ENCODE assay signal across 1 cellular context in genomic region chr11:61828629-61829407, GRCh38.
TF ChIP-seq lines count a peak whose summit lies in the region.

No MANE protein-coding gene starts in this region.

TF ChIP-seq in HepG2, 621 proteins besides CTCF, POLR2A, EP300 and RAD21 (continued from another document and continues in another):
- TF ChIP-seq, protein P1, sequence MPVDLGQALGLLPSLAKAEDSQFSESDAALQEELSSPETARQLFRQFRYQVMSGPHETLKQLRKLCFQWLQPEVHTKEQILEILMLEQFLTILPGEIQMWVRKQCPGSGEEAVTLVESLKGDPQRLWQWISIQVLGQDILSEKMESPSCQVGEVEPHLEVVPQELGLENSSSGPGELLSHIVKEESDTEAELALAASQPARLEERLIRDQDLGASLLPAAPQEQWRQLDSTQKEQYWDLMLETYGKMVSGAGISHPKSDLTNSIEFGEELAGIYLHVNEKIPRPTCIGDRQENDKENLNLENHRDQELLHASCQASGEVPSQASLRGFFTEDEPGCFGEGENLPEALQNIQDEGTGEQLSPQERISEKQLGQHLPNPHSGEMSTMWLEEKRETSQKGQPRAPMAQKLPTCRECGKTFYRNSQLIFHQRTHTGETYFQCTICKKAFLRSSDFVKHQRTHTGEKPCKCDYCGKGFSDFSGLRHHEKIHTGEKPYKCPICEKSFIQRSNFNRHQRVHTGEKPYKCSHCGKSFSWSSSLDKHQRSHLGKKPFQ (CRISPR knock-in tag; IDR thresholded peaks at IDR 0.05; ENCODE audit: insufficient replicate concordance) = no peak
- TF ChIP-seq HMGXB4 (CRISPR knock-in tag; IDR thresholded peaks at IDR 0.05; ENCODE audit: borderline replicate concordance in 1 of 2, low read depth in 1 of 2) (peak; percentile 72 to 82; a peak in 3 of 4 replicates), ZNF563 (CRISPR knock-in tag; IDR thresholded peaks at IDR 0.05) (no peak; the same call in 1 of the 2 replicates), ZNF263 (CRISPR knock-in tag; IDR thresholded peaks at IDR 0.05) (peak; percentile 24; the same call in 1 of the 2 replicates), ZNF678 (CRISPR knock-in tag; IDR thresholded peaks at IDR 0.05) (no peak), EED (CRISPR knock-in tag; IDR thresholded peaks at IDR 0.05) (peak; percentile 44; the same call in 1 of the 2 replicates), RNF219 (CRISPR knock-in tag; IDR thresholded peaks at IDR 0.05) (no peak), NFAT5 (CRISPR knock-in tag; IDR thresholded peaks at IDR 0.05) (no peak), NFYB (CRISPR knock-in tag; IDR thresholded peaks at IDR 0.05) (no peak), MEIS1 (CRISPR knock-in tag; IDR thresholded peaks at IDR 0.05; ENCODE audit: borderline replicate concordance) (no peak), GZF1 (CRISPR knock-in tag; IDR thresholded peaks at IDR 0.05) (no peak), TBX3 (IDR thresholded peaks at IDR 0.05; ENCODE audit: borderline replicate concordance) (no peak), FOSL1 (CRISPR knock-in tag; IDR thresholded peaks at IDR 0.05; ENCODE audit: borderline replicate concordance) (no peak), ZNF430 (CRISPR knock-in tag; IDR thresholded peaks at IDR 0.05) (no peak), AKNA (CRISPR knock-in tag; IDR thresholded peaks at IDR 0.05; ENCODE audit: borderline replicate concordance) (no peak), EHMT2 (IDR thresholded peaks at IDR 0.05; ENCODE audit: borderline replicate concordance, low read depth, low read length) (no peak), NFKB2 (CRISPR knock-in tag; IDR thresholded peaks at IDR 0.05; ENCODE audit: borderline replicate concordance) (no peak), FOXC1 (CRISPR knock-in tag; IDR thresholded peaks at IDR 0.05; ENCODE audit: borderline replicate concordance) (no peak), NKX3-1 (CRISPR knock-in tag; IDR thresholded peaks at IDR 0.05) (peak; percentile 32; the same call in 1 of the 2 replicates), ZFP82 (CRISPR knock-in tag; IDR thresholded peaks at IDR 0.05; ENCODE audit: borderline replicate concordance) (no peak), TP53 (CRISPR knock-in tag; conservative IDR thresholded peaks at IDR 0.05) (no peak), TAF1 (CRISPR knock-in tag; IDR thresholded peaks at IDR 0.05) (0 out of 2 replicates have a peak, but pooled peaks have one; percentile 23), ZNF350 (CRISPR knock-in tag; IDR thresholded peaks at IDR 0.05; ENCODE audit: borderline replicate concordance, low read depth) (0 out of 2 replicates have a peak, but pooled peaks have one; percentile 16), TCF7L2 (IDR thresholded peaks at IDR 0.05; ENCODE audit: low read depth, low read length) (no peak), ZSCAN22 (CRISPR knock-in tag; IDR thresholded peaks at IDR 0.05) (no peak), ZNF282 (IDR thresholded peaks at IDR 0.05; ENCODE audit: partially characterized antibody) (no peak), ZNF24 (IDR thresholded peaks at IDR 0.05) (no peak), HOXA3 (CRISPR knock-in tag; IDR thresholded peaks at IDR 0.05) (no peak), TFDP1 (CRISPR knock-in tag; IDR thresholded peaks at IDR 0.05; ENCODE audit: borderline replicate concordance) (peak; percentile 43; the same call in 1 of the 2 replicates), SMYD3 (CRISPR knock-in tag; IDR thresholded peaks at IDR 0.05) (no peak), ZNF773 (CRISPR knock-in tag; IDR thresholded peaks at IDR 0.05; ENCODE audit: borderline replicate concordance) (no peak), UBTF (CRISPR knock-in tag; IDR thresholded peaks at IDR 0.05) (peak; percentile 78), KDM3A (CRISPR knock-in tag; IDR thresholded peaks at IDR 0.05; ENCODE audit: low read depth) (no peak), GATAD2A (CRISPR knock-in tag; IDR thresholded peaks at IDR 0.05) (peak; percentile 44; the same call in 1 of the 2 replicates), HOXD1 (CRISPR knock-in tag; IDR thresholded peaks at IDR 0.05) (no peak), IKZF4 (CRISPR knock-in tag; IDR thresholded peaks at IDR 0.05; ENCODE audit: borderline replicate concordance, low read depth, not compliant biosample characterization) (peak; percentile 22)
- TF ChIP-seq, protein P2, sequence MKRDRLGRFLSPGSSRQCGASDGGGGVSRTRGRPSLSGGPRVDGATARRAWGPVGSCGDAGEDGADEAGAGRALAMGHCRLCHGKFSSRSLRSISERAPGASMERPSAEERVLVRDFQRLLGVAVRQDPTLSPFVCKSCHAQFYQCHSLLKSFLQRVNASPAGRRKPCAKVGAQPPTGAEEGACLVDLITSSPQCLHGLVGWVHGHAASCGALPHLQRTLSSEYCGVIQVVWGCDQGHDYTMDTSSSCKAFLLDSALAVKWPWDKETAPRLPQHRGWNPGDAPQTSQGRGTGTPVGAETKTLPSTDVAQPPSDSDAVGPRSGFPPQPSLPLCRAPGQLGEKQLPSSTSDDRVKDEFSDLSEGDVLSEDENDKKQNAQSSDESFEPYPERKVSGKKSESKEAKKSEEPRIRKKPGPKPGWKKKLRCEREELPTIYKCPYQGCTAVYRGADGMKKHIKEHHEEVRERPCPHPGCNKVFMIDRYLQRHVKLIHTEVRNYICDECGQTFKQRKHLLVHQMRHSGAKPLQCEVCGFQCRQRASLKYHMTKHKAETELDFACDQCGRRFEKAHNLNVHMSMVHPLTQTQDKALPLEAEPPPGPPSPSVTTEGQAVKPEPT (CRISPR knock-in tag; IDR thresholded peaks at IDR 0.05; ENCODE audit: low read depth) = no peak
- TF ChIP-seq, protein P3, sequence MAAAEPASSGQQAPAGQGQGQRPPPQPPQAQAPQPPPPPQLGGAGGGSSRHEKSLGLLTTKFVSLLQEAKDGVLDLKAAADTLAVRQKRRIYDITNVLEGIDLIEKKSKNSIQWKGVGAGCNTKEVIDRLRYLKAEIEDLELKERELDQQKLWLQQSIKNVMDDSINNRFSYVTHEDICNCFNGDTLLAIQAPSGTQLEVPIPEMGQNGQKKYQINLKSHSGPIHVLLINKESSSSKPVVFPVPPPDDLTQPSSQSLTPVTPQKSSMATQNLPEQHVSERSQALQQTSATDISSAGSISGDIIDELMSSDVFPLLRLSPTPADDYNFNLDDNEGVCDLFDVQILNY (CRISPR knock-in tag; conservative IDR thresholded peaks at IDR 0.05) = no peak
